In the genomic region with DNA sequence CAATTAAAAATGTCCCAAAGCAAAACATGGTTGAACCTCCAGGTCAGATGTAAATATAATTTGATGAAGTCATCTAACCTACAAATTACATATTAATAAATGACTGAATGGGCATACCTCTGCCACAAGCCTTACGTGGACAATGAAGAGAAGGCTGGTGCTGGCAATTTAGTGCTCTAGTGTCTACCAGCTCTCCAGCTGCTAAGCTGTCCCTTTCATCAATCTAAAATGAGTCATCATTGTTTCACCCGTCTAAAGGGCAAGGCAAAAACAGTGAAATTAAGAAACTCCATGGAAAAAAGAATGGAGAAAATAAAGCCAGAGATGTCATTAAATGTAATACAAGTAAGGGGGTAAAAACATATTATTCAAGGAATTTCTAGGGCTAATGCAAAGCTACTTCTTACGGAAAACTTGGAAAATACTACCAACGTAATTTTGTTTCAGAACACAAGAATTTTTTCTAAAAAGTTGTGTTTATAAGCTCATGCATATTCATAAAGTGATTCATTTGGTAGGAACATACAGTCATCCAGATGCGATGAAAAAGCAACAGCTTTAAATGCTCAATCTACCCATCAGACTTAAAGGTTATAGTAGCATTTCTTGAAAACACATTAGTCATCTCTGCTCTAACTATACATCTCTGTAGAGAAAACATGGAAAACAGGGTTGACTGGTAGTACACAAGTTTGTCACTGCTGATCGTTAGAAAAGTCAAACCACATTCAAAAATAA, we compare ENCODE assay signal across 11 cellular contexts.
DNase-seq lines count a peak whose midpoint lies in the region; ATAC-seq, FAIRE-seq and TF ChIP-seq lines count a peak whose summit lies in the region.
"Had no signal": no experiment of that assay in that cellular context is flagged by ENCODE, and none has a peak within 500 bp of the region (broad histone marks: within the 10 kb centered on the region; RNA-seq: fewer than 3 reads in every experiment).

No MANE protein-coding gene starts in this region.

- peak overlapping the region; percentile 73 for H3K27ac ChIP-seq in PC-9
- H3K27ac ChIP-seq in dorsolateral prefrontal cortex: peak overlapping the region; percentile 13 to 100 (median 86)
- H3K27ac ChIP-seq: lower lobe of right lung had no signal

- TF ChIP-seq CTCF in PC-9 (conservative IDR thresholded peaks at IDR 0.05): no peak
- TF ChIP-seq CTCF in dorsolateral prefrontal cortex (IDR thresholded peaks at IDR 0.05 in 54 of 56, conservative IDR thresholded peaks at IDR 0.05 in 2 of 56; ENCODE audit: low read depth in 1 of 56, partially characterized antibody in 56 of 56): no peak

- no peaks in the 10 kb centered on the region for H3K36me3 ChIP-seq in PC-9 (ENCODE audit: low read depth)
- H3K36me3 ChIP-seq: lower lobe of right lung had no signal

- intact Hi-C loops in PC-9 (cut with micrococcal nuclease; ENCODE audit: unreplicated experiment): loop anchor here (5.0 kb wide), 1 partner anchor 71 kb away; the partner anchor contains the start of gene SIK3
- intact Hi-C loops in dorsolateral prefrontal cortex (cut with DNase I): no loop called here
- intact Hi-C loops in sciatic nerve (cut with DNase I): no loop called here

- FAIRE-seq in GM12891 (lab: Jason Lieb, UNC): peak; percentile 63
- FAIRE-seq: colon had no signal

- no peaks in the 10 kb centered on the region for H3K9me2 ChIP-seq in PC-9 (ENCODE audit: insufficient read depth)

- TF ChIP-seq POLR2A in GM12891 (IDR thresholded peaks at IDR 0.05; ENCODE audit: low read depth, low read length): no peak

- no peaks in the 10 kb centered on the region for H4K20me1 ChIP-seq in PC-9 (ENCODE audit: insufficient read depth)

- H3K4me1 ChIP-seq in PC-9 (replicated peaks; ENCODE audit: insufficient read depth): peaks cover 46% of the 10 kb centered on the region

- BruUV-seq in PC-9 (replicated peaks; lab: Mats Ljungman, UMichigan): no TSS peak

- peaks cover 44% of the 10 kb centered on the region for H3F3A ChIP-seq in PC-9 (ENCODE audit: insufficient read depth, low read depth)

- H3K4me2 ChIP-seq in PC-9: peak overlapping the region; percentile 60

- peaks cover 64% of the 10 kb centered on the region for H3K79me2 ChIP-seq in PC-9 (ENCODE audit: low read depth)

- DNase-seq in GM12891 (ENCODE audit: insufficient read length, low spot score): no peak
- peak in 1 of 2 experiments; percentile 93 for DNase-seq in PC-9
- DNase-seq in dorsolateral prefrontal cortex: no peak
- DNase-seq in sciatic nerve (ENCODE audit: low spot score): no peak
- DNase-seq in cerebellar nuclear complex (lab: John Stamatoyannopoulos, UW): no peak
- no peak for DNase-seq in NCI-H82 treated with DMSO at 0.1 percent for 48 hours (lab: John Stamatoyannopoulos, UW; ENCODE audit: unreplicated experiment)
- no peak for DNase-seq in hippocampal formation (lab: John Stamatoyannopoulos, UW)
- DNase-seq: lower lobe of right lung; NCI-H187 treated with DMSO at 0.1 percent for 48 hours; stimulated activated CD4-positive, alpha-beta T cell treated with anti-CD3 and anti-CD28 coated beads, Interleukin-4, amount 100 ng/mL, for 4 hours had no signal

- H2AFZ ChIP-seq in PC-9: no peak overlapping the region

- ATAC-seq in sciatic nerve: peak; percentile 48
- ATAC-seq: lower lobe of right lung had no signal

- H3K27me3 ChIP-seq in PC-9 (ENCODE audit: insufficient read depth, low read depth) (no peaks in the 10 kb centered on the region), dorsolateral prefrontal cortex (no peaks in the 10 kb centered on the region)

- POLR2A ChIA-PET in PC-9 (lab: Charles Lee; ENCODE audit: unreplicated experiment): interaction anchor here (0.6 to 0.7 kb wide), 3 partner anchors 40 to 290 kb away, joined by 3 read pairs; no protein-coding TSS in a partner anchor

- H3K4me3 ChIP-seq in PC-9 (no peak overlapping the region; the same call in 1 of the 2 replicates), dorsolateral prefrontal cortex (peak overlapping the region in 6 of 59 donors; percentile 2 to 17 (median 4))
- H3K4me3 ChIP-seq: lower lobe of right lung had no signal

- CTCF ChIA-PET in PC-9 (lab: Charles Lee): interaction anchor here (0.6 kb wide), 1 partner anchor 1147 kb away, joined by 3 read pairs; no protein-coding TSS in a partner anchor

- H3K9me3 ChIP-seq in PC-9 (ENCODE audit: insufficient read depth, low read depth): no peaks in the 10 kb centered on the region
- H3K9me3 ChIP-seq: lower lobe of right lung had no signal

TF ChIP-seq in GM12891, 5 proteins besides CTCF, POLR2A, EP300 and RAD21:
- no peak for TF ChIP-seq PAX5 (IDR thresholded peaks at IDR 0.05; ENCODE audit: insufficient read depth, low read length, severe bottlenecking)
- no peak for TF ChIP-seq POLR2AphosphoS5 (IDR thresholded peaks at IDR 0.05; ENCODE audit: low read depth, low read length)
- TF ChIP-seq TAF1 (IDR thresholded peaks at IDR 0.05; ENCODE audit: low read depth, low read length): no peak
- TF ChIP-seq SPI1 (IDR thresholded peaks at IDR 0.05; ENCODE audit: low read depth, low read length): no peak
- TF ChIP-seq POU2F2 (IDR thresholded peaks at IDR 0.05; ENCODE audit: low read depth, low read length): peak; percentile 66
